17 cellular contexts compared by ENCODE assay signal in the genomic region with DNA sequence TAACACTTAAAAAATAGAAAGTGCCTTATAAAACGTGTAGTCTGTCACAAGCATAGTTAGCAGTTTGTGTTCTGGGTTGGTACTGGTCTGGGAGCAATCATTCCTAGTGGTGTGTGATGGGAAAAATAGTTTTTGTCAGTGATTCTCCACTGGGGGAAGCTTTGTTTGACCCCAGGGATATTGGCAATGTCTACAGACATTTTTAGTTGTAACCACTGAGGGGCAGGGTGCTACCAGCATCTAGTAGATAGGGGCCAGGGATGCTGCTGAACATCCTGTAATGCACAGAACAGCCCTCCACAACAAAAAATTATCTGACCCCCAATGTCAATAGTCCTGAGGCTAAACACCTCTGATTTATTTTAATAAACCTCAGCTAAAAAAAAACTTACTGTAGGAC. TPM values are rescaled to one million over a fixed set of nuclear protein-coding genes. Genes with fewer than 3 reads are reported as not detected.
DNase-seq lines count a peak whose midpoint lies in the region; FAIRE-seq and TF ChIP-seq lines count a peak whose summit lies in the region.
"Had no signal": no experiment of that assay in that cellular context is flagged by ENCODE, and none has a peak within 500 bp of the region (broad histone marks: within the 10 kb centered on the region; RNA-seq: fewer than 3 reads in every experiment).

No MANE protein-coding gene starts in this region.

- H3K4me1 ChIP-seq in Loucy (ENCODE audit: insufficient read depth, low read length, poor library complexity, severe bottlenecking) (peaks cover 18% of the 10 kb centered on the region), spleen (peaks cover 0 to 8% (median 0%) of the 10 kb centered on the region in 6 donors)
- H3K4me1 ChIP-seq: uterus had no signal

- FAIRE-seq in urothelium cell line (lab: Jason Lieb, UNC) = peak; percentile 63
- FAIRE-seq: RCC 7860 had no signal

- DNase-seq in NCI-H2171 treated with DMSO at 0.1 percent for 48 hours (lab: John Stamatoyannopoulos, UW) = peak; percentile 8
- DNase-seq in NCI-H2171 (lab: John Stamatoyannopoulos, UW) = no peak
- no peak for DNase-seq in urothelium cell line (ENCODE audit: low spot score)
- no peak for DNase-seq in T-helper 2 cell
- no peak for DNase-seq in spleen
- no peak for DNase-seq in NOMO-1 treated with dmso at 0.1 percent for 144 hours (lab: John Stamatoyannopoulos, UW; ENCODE audit: unreplicated experiment)
- DNase-seq: activated B cell treated with CpG ODN at 0.5 μM for 24 hours; effector memory CD4-positive, alpha-beta T cell; midbrain; NCI-H226; T-cell; uterus had no signal

- H3K9me3 ChIP-seq in Loucy (ENCODE audit: insufficient read depth, low read depth, low read length) = peaks cover 6% of the 10 kb centered on the region; the same call in 1 of the 2 replicates
- H3K9me3 ChIP-seq in spleen = peaks cover 0 to 10% (median 5%) of the 10 kb centered on the region in 8 donors
- H3K9me3 ChIP-seq: right atrium auricular region, uterus had no signal

- H3K4me3 ChIP-seq in Loucy (ENCODE audit: low read length, poor library complexity, severe bottlenecking) (no peak overlapping the region), spleen (no peak overlapping the region)
- H3K4me3 ChIP-seq: right atrium auricular region, uterus had no signal

- no peaks in the 10 kb centered on the region for H3K27me3 ChIP-seq in Loucy (ENCODE audit: insufficient read depth, low read length, poor library complexity, severe bottlenecking)
- no peaks in the 10 kb centered on the region for H3K27me3 ChIP-seq in spleen (replicated peaks in 1 of 7)
- H3K27me3 ChIP-seq: right atrium auricular region, uterus had no signal

- no peak overlapping the region for H3K9ac ChIP-seq in Loucy (ENCODE audit: low read depth, low read length, poor library complexity, severe bottlenecking)

- intact Hi-C loops in spleen (cut with DNase I; ENCODE audit: low total_unique reads) = no loop called here

- H3F3A ChIP-seq in Loucy (ENCODE audit: low read depth) = no peaks in the 10 kb centered on the region

- TF ChIP-seq CTCF in Loucy (conservative IDR thresholded peaks at IDR 0.05; ENCODE audit: low read length) (peak; percentile 58), VCaP (conservative IDR thresholded peaks at IDR 0.05) (peak; percentile 26; the same call in 1 of the 2 replicates), spleen (IDR thresholded peaks at IDR 0.05 in 8 of 11, conservative IDR thresholded peaks at IDR 0.05 in 3 of 11) (no peak)

- no peaks in the 10 kb centered on the region for H3K79me2 ChIP-seq in Loucy (ENCODE audit: insufficient read depth, low read length)

- H3K27ac ChIP-seq in VCaP (no peak overlapping the region), spleen (no peak overlapping the region)
- H3K27ac ChIP-seq: right atrium auricular region, uterus had no signal

- no peak overlapping the region for H3K4me2 ChIP-seq in Loucy (ENCODE audit: low read depth, low read length, poor library complexity, severe bottlenecking)

- H4K20me1 ChIP-seq in Loucy (ENCODE audit: insufficient read depth, low read length, poor library complexity, severe bottlenecking) = no peaks in the 10 kb centered on the region

- H3K36me3 ChIP-seq in Loucy (ENCODE audit: insufficient read depth, low read length) (no peaks in the 10 kb centered on the region), spleen (no peaks in the 10 kb centered on the region)
- H3K36me3 ChIP-seq: right atrium auricular region, uterus had no signal

- H3K9me2 ChIP-seq in Loucy (replicated peaks; ENCODE audit: low read depth, low read length) = no peaks in the 10 kb centered on the region

- TF ChIP-seq POLR2A in spleen (IDR thresholded peaks at IDR 0.05) = no peak

- H2AFZ ChIP-seq in Loucy (ENCODE audit: low read length) = no peak overlapping the region

- WGBS in spleen, 5 donors = 68 to 91% (median 72%) methylated on average over 1 of the region's 1 CpG

RNA-seq across cellular contexts. Expression of a gene that starts 51.6 kb away (rescaled TPM):
- total RNA-seq in spleen = 10 to 100 TPM; 20.7 to 56.8 (median 28.8) TPM
- 1 to 10 TPM in 2 of 3 donors, under 1 TPM in 1; 0.88 to 4.1 (median 2.0) TPM for polyA plus RNA-seq in spleen
- total RNA-seq: activated CD8-positive, alpha-beta memory T cell treated with anti-CD3 and anti-CD28 coated beads for 36 hours had no signal

Comparison
In these comparisons a context has a peak if more than half of its experiments do, and no peak if none do; other contexts are left out.
1. CTCF ChIP-seq: peak in Loucy (single experiment) and VCaP (single experiment); none in spleen (0 of 11).